1 cellular context compared by ENCODE assay signal in genomic region chr2:38376683-38377500, GRCh38.
TF ChIP-seq lines count a peak whose summit lies in the region.

TSS of gene ATL2 (minus strand) at chr2:38377273. CDS start at chr2:38377260, 13 bp downstream.

TF ChIP-seq in K562, 482 proteins besides CTCF, POLR2A, EP300 and RAD21 (continued from another document and continues in another):
- TF ChIP-seq, protein P1, sequence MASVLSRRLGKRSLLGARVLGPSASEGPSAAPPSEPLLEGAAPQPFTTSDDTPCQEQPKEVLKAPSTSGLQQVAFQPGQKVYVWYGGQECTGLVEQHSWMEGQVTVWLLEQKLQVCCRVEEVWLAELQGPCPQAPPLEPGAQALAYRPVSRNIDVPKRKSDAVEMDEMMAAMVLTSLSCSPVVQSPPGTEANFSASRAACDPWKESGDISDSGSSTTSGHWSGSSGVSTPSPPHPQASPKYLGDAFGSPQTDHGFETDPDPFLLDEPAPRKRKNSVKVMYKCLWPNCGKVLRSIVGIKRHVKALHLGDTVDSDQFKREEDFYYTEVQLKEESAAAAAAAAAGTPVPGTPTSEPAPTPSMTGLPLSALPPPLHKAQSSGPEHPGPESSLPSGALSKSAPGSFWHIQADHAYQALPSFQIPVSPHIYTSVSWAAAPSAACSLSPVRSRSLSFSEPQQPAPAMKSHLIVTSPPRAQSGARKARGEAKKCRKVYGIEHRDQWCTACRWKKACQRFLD (CRISPR knock-in tag; IDR thresholded peaks at IDR 0.05), result peak; percentile 70; the same call in 1 of the 2 replicates
- TF ChIP-seq CAMTA2 (CRISPR knock-in tag; conservative IDR thresholded peaks at IDR 0.05) (no peak), FOXK1 (CRISPR knock-in tag; IDR thresholded peaks at IDR 0.05; ENCODE audit: borderline replicate concordance) (no peak), SPI1 (IDR thresholded peaks at IDR 0.05; ENCODE audit: borderline replicate concordance, low read depth, low read length) (no peak), SAFB2 (IDR thresholded peaks at IDR 0.05; ENCODE audit: borderline replicate concordance, low read depth, low read length, severe bottlenecking) (no peak), ZNF121 (CRISPR knock-in tag; conservative IDR thresholded peaks at IDR 0.05) (no peak), EGR1 (conservative IDR thresholded peaks at IDR 0.05) (no peak), MCM5 (IDR thresholded peaks at IDR 0.05; ENCODE audit: low read depth) (no peak), SRSF1 (IDR thresholded peaks at IDR 0.05; ENCODE audit: low read depth, low read length) (no peak), ZNF280A (IDR thresholded peaks at IDR 0.05; ENCODE audit: low read depth, partially characterized antibody) (no peak), SIN3A (IDR thresholded peaks at IDR 0.05; ENCODE audit: borderline replicate concordance in 2 of 2, control insufficient read depth in 1 of 2, low read depth in 2 of 2, low read length in 2 of 2) (peak; percentile 35 to 80; a peak in 2 of 4 replicates), ZBTB9 (CRISPR knock-in tag; IDR thresholded peaks at IDR 0.05) (no peak), ZBTB11 (CRISPR knock-in tag; IDR thresholded peaks at IDR 0.05) (peak in 1 of 3 experiments; percentile 44; a peak in 2 of 6 replicates), FOXM1 (IDR thresholded peaks at IDR 0.05; ENCODE audit: low read depth) (peak; percentile 98), FOXM1 (CRISPR knock-in tag; IDR thresholded peaks at IDR 0.05; ENCODE audit: low read depth) (peak; percentile 81), ZNF695 (CRISPR knock-in tag; IDR thresholded peaks at IDR 0.05) (no peak), TBL1XR1 (IDR thresholded peaks at IDR 0.05; ENCODE audit: low read length in 2 of 2) (peak in 1 of 2 experiments; percentile 82; a peak in 2 of 4 replicates), HSF4 (CRISPR knock-in tag; IDR thresholded peaks at IDR 0.05; ENCODE audit: borderline replicate concordance) (no peak), CREM (IDR thresholded peaks at IDR 0.05; ENCODE audit: low read depth) (peak; percentile 97), GTF2E2 (tag; IDR thresholded peaks at IDR 0.05) (no peak), SMARCE1 (IDR thresholded peaks at IDR 0.05) (no peak; the same call in 1 of the 2 replicates), HDAC3 (IDR thresholded peaks at IDR 0.05; ENCODE audit: borderline replicate concordance, partially characterized antibody) (no peak), ELF2 (CRISPR knock-in tag; IDR thresholded peaks at IDR 0.05) (no peak), C11orf30 (IDR thresholded peaks at IDR 0.05; ENCODE audit: low read depth) (peak; percentile 95), ZNF354B (CRISPR knock-in tag; IDR thresholded peaks at IDR 0.05) (no peak), ETS2 (tag; IDR thresholded peaks at IDR 0.05; ENCODE audit: borderline replicate concordance, poor library complexity, severe bottlenecking) (no peak), KLF1 (tag; IDR thresholded peaks at IDR 0.05) (0 out of 2 replicates have a peak, but pooled peaks have one; percentile 28), ZNF146 (CRISPR knock-in tag; IDR thresholded peaks at IDR 0.05; ENCODE audit: unreplicated experiment) (no peak), MECOM (CRISPR knock-in tag; IDR thresholded peaks at IDR 0.05) (no peak), ZNF263 (CRISPR knock-in tag; IDR thresholded peaks at IDR 0.05; ENCODE audit: borderline replicate concordance) (no peak)
- TF ChIP-seq, protein P2, sequence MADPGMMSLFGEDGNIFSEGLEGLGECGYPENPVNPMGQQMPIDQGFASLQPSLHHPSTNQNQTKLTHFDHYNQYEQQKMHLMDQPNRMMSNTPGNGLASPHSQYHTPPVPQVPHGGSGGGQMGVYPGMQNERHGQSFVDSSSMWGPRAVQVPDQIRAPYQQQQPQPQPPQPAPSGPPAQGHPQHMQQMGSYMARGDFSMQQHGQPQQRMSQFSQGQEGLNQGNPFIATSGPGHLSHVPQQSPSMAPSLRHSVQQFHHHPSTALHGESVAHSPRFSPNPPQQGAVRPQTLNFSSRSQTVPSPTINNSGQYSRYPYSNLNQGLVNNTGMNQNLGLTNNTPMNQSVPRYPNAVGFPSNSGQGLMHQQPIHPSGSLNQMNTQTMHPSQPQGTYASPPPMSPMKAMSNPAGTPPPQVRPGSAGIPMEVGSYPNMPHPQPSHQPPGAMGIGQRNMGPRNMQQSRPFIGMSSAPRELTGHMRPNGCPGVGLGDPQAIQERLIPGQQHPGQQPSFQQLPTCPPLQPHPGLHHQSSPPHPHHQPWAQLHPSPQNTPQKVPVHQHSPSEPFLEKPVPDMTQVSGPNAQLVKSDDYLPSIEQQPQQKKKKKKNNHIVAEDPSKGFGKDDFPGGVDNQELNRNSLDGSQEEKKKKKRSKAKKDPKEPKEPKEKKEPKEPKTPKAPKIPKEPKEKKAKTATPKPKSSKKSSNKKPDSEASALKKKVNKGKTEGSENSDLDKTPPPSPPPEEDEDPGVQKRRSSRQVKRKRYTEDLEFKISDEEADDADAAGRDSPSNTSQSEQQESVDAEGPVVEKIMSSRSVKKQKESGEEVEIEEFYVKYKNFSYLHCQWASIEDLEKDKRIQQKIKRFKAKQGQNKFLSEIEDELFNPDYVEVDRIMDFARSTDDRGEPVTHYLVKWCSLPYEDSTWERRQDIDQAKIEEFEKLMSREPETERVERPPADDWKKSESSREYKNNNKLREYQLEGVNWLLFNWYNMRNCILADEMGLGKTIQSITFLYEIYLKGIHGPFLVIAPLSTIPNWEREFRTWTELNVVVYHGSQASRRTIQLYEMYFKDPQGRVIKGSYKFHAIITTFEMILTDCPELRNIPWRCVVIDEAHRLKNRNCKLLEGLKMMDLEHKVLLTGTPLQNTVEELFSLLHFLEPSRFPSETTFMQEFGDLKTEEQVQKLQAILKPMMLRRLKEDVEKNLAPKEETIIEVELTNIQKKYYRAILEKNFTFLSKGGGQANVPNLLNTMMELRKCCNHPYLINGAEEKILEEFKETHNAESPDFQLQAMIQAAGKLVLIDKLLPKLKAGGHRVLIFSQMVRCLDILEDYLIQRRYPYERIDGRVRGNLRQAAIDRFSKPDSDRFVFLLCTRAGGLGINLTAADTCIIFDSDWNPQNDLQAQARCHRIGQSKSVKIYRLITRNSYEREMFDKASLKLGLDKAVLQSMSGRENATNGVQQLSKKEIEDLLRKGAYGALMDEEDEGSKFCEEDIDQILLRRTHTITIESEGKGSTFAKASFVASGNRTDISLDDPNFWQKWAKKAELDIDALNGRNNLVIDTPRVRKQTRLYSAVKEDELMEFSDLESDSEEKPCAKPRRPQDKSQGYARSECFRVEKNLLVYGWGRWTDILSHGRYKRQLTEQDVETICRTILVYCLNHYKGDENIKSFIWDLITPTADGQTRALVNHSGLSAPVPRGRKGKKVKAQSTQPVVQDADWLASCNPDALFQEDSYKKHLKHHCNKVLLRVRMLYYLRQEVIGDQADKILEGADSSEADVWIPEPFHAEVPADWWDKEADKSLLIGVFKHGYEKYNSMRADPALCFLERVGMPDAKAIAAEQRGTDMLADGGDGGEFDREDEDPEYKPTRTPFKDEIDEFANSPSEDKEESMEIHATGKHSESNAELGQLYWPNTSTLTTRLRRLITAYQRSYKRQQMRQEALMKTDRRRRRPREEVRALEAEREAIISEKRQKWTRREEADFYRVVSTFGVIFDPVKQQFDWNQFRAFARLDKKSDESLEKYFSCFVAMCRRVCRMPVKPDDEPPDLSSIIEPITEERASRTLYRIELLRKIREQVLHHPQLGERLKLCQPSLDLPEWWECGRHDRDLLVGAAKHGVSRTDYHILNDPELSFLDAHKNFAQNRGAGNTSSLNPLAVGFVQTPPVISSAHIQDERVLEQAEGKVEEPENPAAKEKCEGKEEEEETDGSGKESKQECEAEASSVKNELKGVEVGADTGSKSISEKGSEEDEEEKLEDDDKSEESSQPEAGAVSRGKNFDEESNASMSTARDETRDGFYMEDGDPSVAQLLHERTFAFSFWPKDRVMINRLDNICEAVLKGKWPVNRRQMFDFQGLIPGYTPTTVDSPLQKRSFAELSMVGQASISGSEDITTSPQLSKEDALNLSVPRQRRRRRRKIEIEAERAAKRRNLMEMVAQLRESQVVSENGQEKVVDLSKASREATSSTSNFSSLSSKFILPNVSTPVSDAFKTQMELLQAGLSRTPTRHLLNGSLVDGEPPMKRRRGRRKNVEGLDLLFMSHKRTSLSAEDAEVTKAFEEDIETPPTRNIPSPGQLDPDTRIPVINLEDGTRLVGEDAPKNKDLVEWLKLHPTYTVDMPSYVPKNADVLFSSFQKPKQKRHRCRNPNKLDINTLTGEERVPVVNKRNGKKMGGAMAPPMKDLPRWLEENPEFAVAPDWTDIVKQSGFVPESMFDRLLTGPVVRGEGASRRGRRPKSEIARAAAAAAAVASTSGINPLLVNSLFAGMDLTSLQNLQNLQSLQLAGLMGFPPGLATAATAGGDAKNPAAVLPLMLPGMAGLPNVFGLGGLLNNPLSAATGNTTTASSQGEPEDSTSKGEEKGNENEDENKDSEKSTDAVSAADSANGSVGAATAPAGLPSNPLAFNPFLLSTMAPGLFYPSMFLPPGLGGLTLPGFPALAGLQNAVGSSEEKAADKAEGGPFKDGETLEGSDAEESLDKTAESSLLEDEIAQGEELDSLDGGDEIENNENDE (IDR thresholded peaks at IDR 0.05; ENCODE audit: low read depth, low read length), result no peak
- TF ChIP-seq, protein P3, sequence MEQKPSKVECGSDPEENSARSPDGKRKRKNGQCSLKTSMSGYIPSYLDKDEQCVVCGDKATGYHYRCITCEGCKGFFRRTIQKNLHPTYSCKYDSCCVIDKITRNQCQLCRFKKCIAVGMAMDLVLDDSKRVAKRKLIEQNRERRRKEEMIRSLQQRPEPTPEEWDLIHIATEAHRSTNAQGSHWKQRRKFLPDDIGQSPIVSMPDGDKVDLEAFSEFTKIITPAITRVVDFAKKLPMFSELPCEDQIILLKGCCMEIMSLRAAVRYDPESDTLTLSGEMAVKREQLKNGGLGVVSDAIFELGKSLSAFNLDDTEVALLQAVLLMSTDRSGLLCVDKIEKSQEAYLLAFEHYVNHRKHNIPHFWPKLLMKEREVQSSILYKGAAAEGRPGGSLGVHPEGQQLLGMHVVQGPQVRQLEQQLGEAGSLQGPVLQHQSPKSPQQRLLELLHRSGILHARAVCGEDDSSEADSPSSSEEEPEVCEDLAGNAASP (IDR thresholded peaks at IDR 0.05), result no peak
- TF ChIP-seq, protein P4, sequence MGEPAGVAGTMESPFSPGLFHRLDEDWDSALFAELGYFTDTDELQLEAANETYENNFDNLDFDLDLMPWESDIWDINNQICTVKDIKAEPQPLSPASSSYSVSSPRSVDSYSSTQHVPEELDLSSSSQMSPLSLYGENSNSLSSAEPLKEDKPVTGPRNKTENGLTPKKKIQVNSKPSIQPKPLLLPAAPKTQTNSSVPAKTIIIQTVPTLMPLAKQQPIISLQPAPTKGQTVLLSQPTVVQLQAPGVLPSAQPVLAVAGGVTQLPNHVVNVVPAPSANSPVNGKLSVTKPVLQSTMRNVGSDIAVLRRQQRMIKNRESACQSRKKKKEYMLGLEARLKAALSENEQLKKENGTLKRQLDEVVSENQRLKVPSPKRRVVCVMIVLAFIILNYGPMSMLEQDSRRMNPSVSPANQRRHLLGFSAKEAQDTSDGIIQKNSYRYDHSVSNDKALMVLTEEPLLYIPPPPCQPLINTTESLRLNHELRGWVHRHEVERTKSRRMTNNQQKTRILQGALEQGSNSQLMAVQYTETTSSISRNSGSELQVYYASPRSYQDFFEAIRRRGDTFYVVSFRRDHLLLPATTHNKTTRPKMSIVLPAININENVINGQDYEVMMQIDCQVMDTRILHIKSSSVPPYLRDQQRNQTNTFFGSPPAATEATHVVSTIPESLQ (CRISPR knock-in tag; IDR thresholded peaks at IDR 0.05), result no peak
- TF ChIP-seq, protein P5, sequence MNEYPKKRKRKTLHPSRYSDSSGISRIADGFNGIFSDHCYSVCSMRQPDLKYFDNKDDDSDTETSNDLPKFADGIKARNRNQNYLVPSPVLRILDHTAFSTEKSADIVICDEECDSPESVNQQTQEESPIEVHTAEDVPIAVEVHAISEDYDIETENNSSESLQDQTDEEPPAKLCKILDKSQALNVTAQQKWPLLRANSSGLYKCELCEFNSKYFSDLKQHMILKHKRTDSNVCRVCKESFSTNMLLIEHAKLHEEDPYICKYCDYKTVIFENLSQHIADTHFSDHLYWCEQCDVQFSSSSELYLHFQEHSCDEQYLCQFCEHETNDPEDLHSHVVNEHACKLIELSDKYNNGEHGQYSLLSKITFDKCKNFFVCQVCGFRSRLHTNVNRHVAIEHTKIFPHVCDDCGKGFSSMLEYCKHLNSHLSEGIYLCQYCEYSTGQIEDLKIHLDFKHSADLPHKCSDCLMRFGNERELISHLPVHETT (CRISPR knock-in tag; conservative IDR thresholded peaks at IDR 0.05 in 1 of 2, IDR thresholded peaks at IDR 0.05 in 1 of 2), result peak in 1 of 2 experiments; percentile 68; a peak in 2 of 4 replicates
